21 cellular contexts compared by ENCODE assay signal in the genomic region with DNA sequence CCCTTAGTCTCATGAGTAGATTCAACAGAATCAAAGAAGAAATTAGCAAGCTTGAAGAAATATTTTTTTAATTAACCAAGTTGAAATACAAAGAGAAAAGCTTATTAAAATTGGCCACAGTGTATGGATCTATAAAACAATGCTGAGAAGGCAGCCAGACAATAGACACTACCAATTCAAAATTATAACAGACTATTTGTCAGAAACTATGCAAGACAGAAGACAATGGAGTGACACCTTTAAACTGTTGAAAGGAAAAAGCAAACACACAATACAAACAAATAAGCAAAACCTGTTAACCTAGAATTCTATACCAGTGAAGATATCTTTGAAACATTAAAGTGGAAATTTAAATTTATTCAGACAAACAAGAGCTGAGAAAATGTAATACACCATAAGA.
"Had no signal": no experiment of that assay in that cellular context is flagged by ENCODE, and none has a peak within 500 bp of the region (broad histone marks: within the 10 kb centered on the region; RNA-seq: fewer than 3 reads in every experiment).

No MANE protein-coding gene starts in this region.

- H3K4me3 Mint-ChIP-seq: immature natural killer cell; mesothelial cell of epicardium; naive B cell; naive thymus-derived CD8-positive, alpha-beta T cell had no signal

- H3K4me2 ChIP-seq: hepatocyte had no signal

- H3K27me3 ChIP-seq: dorsolateral prefrontal cortex, esophagus muscularis mucosa, gastroesophageal sphincter, heart left ventricle, hepatocyte, left lung had no signal

- H3K27me3 Mint-ChIP-seq: naive thymus-derived CD8-positive, alpha-beta T cell had no signal

- H3K4me1 ChIP-seq: esophagus muscularis mucosa, foreskin keratinocyte, gastroesophageal sphincter, lower lobe of right lung had no signal

- H3K27ac Mint-ChIP-seq: mesothelial cell of epicardium; naive B cell; naive thymus-derived CD8-positive, alpha-beta T cell had no signal

- ATAC-seq: foreskin keratinocyte; gastroesophageal sphincter; heart left ventricle; left cardiac atrium; left lung; left ventricle myocardium superior; lower lobe of right lung; mucosa of descending colon; naive thymus-derived CD8-positive, alpha-beta T cell had no signal

- H3K36me3 ChIP-seq: esophagus muscularis mucosa, gastroesophageal sphincter, heart left ventricle, left lung, lower lobe of right lung had no signal

- H3K9me3 ChIP-seq: esophagus muscularis mucosa, gastroesophageal sphincter, left lung, lower lobe of right lung, mucosa of descending colon had no signal

- DNase-seq: dermis blood vessel endothelial cell; dorsolateral prefrontal cortex; effector CD4-positive, alpha-beta T cell; effector memory CD4-positive, alpha-beta T cell; foreskin keratinocyte; heart left ventricle; hypothalamus; immature natural killer cell; left cardiac atrium; left lung; left ventricle myocardium superior; lower lobe of right lung; mesenchymal stem cell; mucosa of descending colon; naive B cell; naive thymus-derived CD8-positive, alpha-beta T cell had no signal

- H3K27ac ChIP-seq: coronary artery, dorsolateral prefrontal cortex, esophagus muscularis mucosa, foreskin keratinocyte, gastroesophageal sphincter, heart left ventricle, hepatocyte, left lung, lower lobe of right lung had no signal

- H3K4me1 Mint-ChIP-seq: naive B cell had no signal

- H3K4me3 ChIP-seq: coronary artery, dorsolateral prefrontal cortex, esophagus muscularis mucosa, gastroesophageal sphincter, heart left ventricle, hepatocyte, left lung, lower lobe of right lung, mucosa of descending colon had no signal

- H3K79me2 ChIP-seq: hepatocyte had no signal

- H2AFZ ChIP-seq: hepatocyte had no signal
